Comparison of ENCODE assay signal across 8 cellular contexts in genomic region chr10:100993986-100994708, GRCh38. TPM values are rescaled to one million over a fixed set of nuclear protein-coding genes. Genes with fewer than 3 reads are reported as not detected.
DNase-seq lines count a peak whose midpoint lies in the region; ATAC-seq, FAIRE-seq and TF ChIP-seq lines count a peak whose summit lies in the region.

No MANE protein-coding gene starts in this region.

- H3K9ac ChIP-seq in kidney (ENCODE audit: low read length in 2 of 2): no peak overlapping the region

- H3K27ac ChIP-seq in left ventricle myocardium inferior (replicated peaks) (no peak overlapping the region), kidney (ENCODE audit: low read depth in 2 of 2, low read length in 2 of 2) (no peak overlapping the region), vagina (no peak overlapping the region)

- CTCF ChIA-PET in WTC11 (lab: Charles Lee): interaction anchor here (0.7 to 13.4 kb wide), 11 partner anchors 15 to 508 kb away, joined by 3 to 277 read pairs (median 3); partner anchors contain the start of gene SEMA4G

- H3K9me3 Mint-ChIP-seq in WTC11: no peaks in the 10 kb centered on the region

- ATAC-seq in WTC11 (no peak), GM21528 (IDR thresholded peaks at IDR 0.05; ENCODE audit: low FRiP score, unreplicated experiment) (no peak)

- FAIRE-seq in kidney (lab: Jason Lieb, UNC): no peak

- H3K36me3 ChIP-seq in left ventricle myocardium inferior (peaks cover 44% of the 10 kb centered on the region), kidney (ENCODE audit: control insufficient read depth in 1 of 2, insufficient read depth in 2 of 2, low read length in 2 of 2) (peaks cover 11 to 12% of the 10 kb centered on the region in 2 donors), vagina (peaks cover 0 to 35% of the 10 kb centered on the region in 2 donors)

- no peak overlapping the region for H3K4me3 Mint-ChIP-seq in WTC11

- POLR2A ChIA-PET in WTC11 (lab: Charles Lee): no interaction called here

- H3K9me3 ChIP-seq in left ventricle myocardium inferior (replicated peaks) (no peaks in the 10 kb centered on the region), kidney (ENCODE audit: control insufficient read depth in 1 of 2, low read length in 2 of 2) (no peaks in the 10 kb centered on the region), vagina (no peaks in the 10 kb centered on the region)

- peaks cover 36% of the 10 kb centered on the region for H3K36me3 Mint-ChIP-seq in WTC11

- H3K27me3 ChIP-seq in left ventricle myocardium inferior (ENCODE audit: low read depth) (no peaks in the 10 kb centered on the region), vagina (no peaks in the 10 kb centered on the region)

- peaks cover 23% of the 10 kb centered on the region for H3K4me1 Mint-ChIP-seq in WTC11

- TF ChIP-seq CTCF in left ventricle myocardium inferior (IDR thresholded peaks at IDR 0.05; ENCODE audit: borderline replicate concordance) (peak; percentile 79), WTC11 (IDR thresholded peaks at IDR 0.05) (peak; percentile 32; the same call in 1 of the 2 replicates), kidney (IDR thresholded peaks at IDR 0.05; ENCODE audit: borderline replicate concordance, extremely low read depth, insufficient read depth) (peak; percentile 76), vagina (IDR thresholded peaks at IDR 0.05) (peak; percentile 52 to 78 (median 55))

- DNase-seq in left ventricle myocardium inferior: no peak
- DNase-seq in cardiac septum (ENCODE audit: low spot score): no peak
- no peak for DNase-seq in WTC11 (ENCODE audit: low spot score)
- DNase-seq in kidney: no peak
- no peak for DNase-seq in vagina (ENCODE audit: extremely low spot score in 2 of 2)
- DNase-seq in 8988T: no peak
- no peak for DNase-seq in D341Med (ENCODE audit: low spot score)

- TF ChIP-seq POLR2A in vagina (IDR thresholded peaks at IDR 0.05): no peak

- peaks cover 34% of the 10 kb centered on the region for H3K4me1 ChIP-seq in left ventricle myocardium inferior
- peaks cover 0 to 12% of the 10 kb centered on the region in 2 donors for H3K4me1 ChIP-seq in kidney (ENCODE audit: control insufficient read depth in 1 of 2, insufficient read depth in 1 of 2, low read depth in 1 of 2, low read length in 2 of 2)
- H3K4me1 ChIP-seq in vagina: peaks cover 26% of the 10 kb centered on the region

- no peak overlapping the region for H3K4me3 ChIP-seq in left ventricle myocardium inferior
- H3K4me3 ChIP-seq in kidney (ENCODE audit: low read length in 2 of 2): no peak overlapping the region
- H3K4me3 ChIP-seq in vagina: no peak overlapping the region

- intact Hi-C loops in left ventricle myocardium inferior (cut with micrococcal nuclease) (no loop called here), cardiac septum (cut with DNase I) (no loop called here), kidney (cut with DNase I) (no loop called here), vagina (cut with DNase I) (loop anchor here (5.0 kb wide), 1 partner anchor 68 kb away; the partner anchor contains the start of gene KAZALD1)

- no peaks in the 10 kb centered on the region for H3K27me3 Mint-ChIP-seq in WTC11 (ENCODE audit: low read depth)

- peak overlapping the region; percentile 87 for H3K27ac Mint-ChIP-seq in WTC11

TF ChIP-seq in WTC11, 78 proteins besides CTCF, POLR2A, EP300 and RAD21:
- no peak for TF ChIP-seq FOXJ3 (CRISPR knock-in tag; IDR thresholded peaks at IDR 0.05; ENCODE audit: borderline replicate concordance)

RNA-seq across cellular contexts. Expression of gene LZTS2, which starts 5.5 kb away (rescaled TPM):
- total RNA-seq in left ventricle myocardium inferior (35.6 TPM), cardiac septum (47.2 TPM), WTC11 (2021) (84.6 to 93.1 TPM (median 91.1 TPM) in 3 replicates), kidney (54.7 TPM), vagina (99.4 TPM)
- 47.3 TPM for polyA plus RNA-seq in kidney (ENCODE audit: insufficient read depth, low read depth, low replicate concordance)

RNA-seq across cellular contexts. Expression of gene TWNK, which starts 6.8 kb away (rescaled TPM):
- total RNA-seq in left ventricle myocardium inferior (7.3 TPM), cardiac septum (5.2 TPM), WTC11 (2021) (24.5 to 28.2 TPM (median 26.2 TPM) in 3 replicates), kidney (8.9 TPM), vagina (5.2 TPM)
- 3.8 TPM for polyA plus RNA-seq in kidney (ENCODE audit: insufficient read depth, low read depth, low replicate concordance)

RNA-seq across cellular contexts. Expression of gene MRPL43, which starts 6.8 kb away (rescaled TPM):
- total RNA-seq in left ventricle myocardium inferior (49.7 TPM), cardiac septum (51.7 TPM), WTC11 (2021) (81.0 to 91.3 TPM (median 85.9 TPM) in 3 replicates), kidney (81.5 TPM), vagina (85.4 TPM)
- polyA plus RNA-seq in kidney (ENCODE audit: insufficient read depth, low read depth, low replicate concordance): 157 TPM

RNA-seq across cellular contexts. Expression of gene SEMA4G, which starts 24.8 kb away (rescaled TPM):
- 0.52 TPM for total RNA-seq in left ventricle myocardium inferior
- 1.0 TPM for total RNA-seq in cardiac septum
- total RNA-seq in WTC11 (2021): 9.7 to 13.0 TPM (median 11.8 TPM) in 3 replicates
- total RNA-seq in kidney: 6.1 TPM
- polyA plus RNA-seq in kidney (ENCODE audit: insufficient read depth, low read depth, low replicate concordance): 23.5 TPM
- 6.4 TPM for total RNA-seq in vagina

RNA-seq across cellular contexts. Expression of gene PDZD7, which starts 36.8 kb away (rescaled TPM):
- 0.27 TPM for total RNA-seq in left ventricle myocardium inferior
- total RNA-seq in cardiac septum: 0.40 TPM
- 1.9 to 2.7 TPM (median 2.6 TPM) in 3 replicates for total RNA-seq in WTC11 (2021)
- 1.6 TPM for total RNA-seq in kidney
- polyA plus RNA-seq in kidney (ENCODE audit: insufficient read depth, low read depth, low replicate concordance): 1.9 TPM
- 1.5 TPM for total RNA-seq in vagina
